ENCODE assay signal across 10 cellular contexts in genomic region chr9:33506626-33507370, GRCh38. TPM values are rescaled to one million over a fixed set of nuclear protein-coding genes. Genes with fewer than 3 reads are reported as not detected.
A peak's percentile ranks its signal among the peaks of the same experiment; 100 is the strongest.
DNase-seq lines count a peak whose midpoint lies in the region; ATAC-seq and TF ChIP-seq lines count a peak whose summit lies in the region.
"Had no signal": no experiment of that assay in that cellular context is flagged by ENCODE, and none has a peak within 500 bp of the region (broad histone marks: within the 10 kb centered on the region; RNA-seq: fewer than 3 reads in every experiment).

No MANE protein-coding gene starts in this region.

- H3K27me3 Mint-ChIP-seq in nephron (ENCODE audit: low read depth): no peaks in the 10 kb centered on the region

- H3K4me1 Mint-ChIP-seq in nephron: peaks cover 10% of the 10 kb centered on the region

- no peaks in the 10 kb centered on the region for H3K9me3 ChIP-seq in mammary epithelial cell (replicated peaks; ENCODE audit: insufficient read depth, low read length)
- no peaks in the 10 kb centered on the region for H3K9me3 ChIP-seq in mucosa of descending colon
- H3K9me3 ChIP-seq: prostate gland had no signal

- DNase-seq in BJ (ENCODE audit: low read depth) (peak; percentile 89), M059J (ENCODE audit: low read depth) (peak; percentile 99), mammary epithelial cell (peak; percentile 99), Ammon's horn (ENCODE audit: low spot score) (no peak), mucosa of descending colon (no peak)
- DNase-seq: activated CD4-positive, CD25-positive, alpha-beta regulatory T cell had no signal

- H3K4me3 ChIP-seq in BJ (ENCODE audit: low read depth, low read length) (no peak overlapping the region), mammary epithelial cell (replicated peaks in 1 of 3; ENCODE audit: insufficient read depth in 1 of 3, low read depth in 2 of 3, low read length in 3 of 3) (peak overlapping the region in 1 of 3 experiments; percentile 6), mucosa of descending colon (no peak overlapping the region)
- H3K4me3 ChIP-seq: prostate gland had no signal

- H3K36me3 Mint-ChIP-seq in nephron (ENCODE audit: low read depth): no peaks in the 10 kb centered on the region

- H3K9me3 Mint-ChIP-seq in nephron: no peaks in the 10 kb centered on the region

- TF ChIP-seq CTCF in BJ (IDR thresholded peaks at IDR 0.05; ENCODE audit: insufficient read depth, low read depth, low read length) (no peak), mammary epithelial cell (conservative IDR thresholded peaks at IDR 0.05 in 1 of 2, IDR thresholded peaks at IDR 0.05 in 1 of 2; ENCODE audit: extremely low read depth in 1 of 2, insufficient read depth in 1 of 2, low read depth in 1 of 2, low read length in 2 of 2) (no peak), nephron (IDR thresholded peaks at IDR 0.05; ENCODE audit: unreplicated experiment in 3 of 3) (no peak), mucosa of descending colon (IDR thresholded peaks at IDR 0.05) (no peak)

- POLR2A ChIA-PET in BJ (lab: Charles Lee): no interaction called here

- BruUV-seq in mammary epithelial cell (replicated peaks; lab: Mats Ljungman, UMichigan): TSS peak; percentile 72

- H3K79me2 ChIP-seq in mammary epithelial cell (ENCODE audit: insufficient read depth, low read length): no peaks in the 10 kb centered on the region

- in situ Hi-C loops in mammary epithelial cell (cut with MboI; ENCODE audit: low sequenced_read_pairs in 2 of 2): no loop called here

- peak overlapping the region; percentile 76 for H3K9ac ChIP-seq in mammary epithelial cell (ENCODE audit: insufficient read depth, low read length)

- CTCF ChIA-PET in BJ (lab: Yijun Ruan, JAX) (no interaction called here), mammary epithelial cell (lab: Charles Lee; ENCODE audit: low non-redundant PET) (interaction anchor here (0.6 kb wide), 1 partner anchor 32 kb away, joined by 3 read pairs; no protein-coding TSS in a partner anchor)

- no peaks in the 10 kb centered on the region for H3K36me3 ChIP-seq in BJ (ENCODE audit: control insufficient read depth, insufficient read depth, low read length)
- H3K36me3 ChIP-seq in mammary epithelial cell (ENCODE audit: insufficient read depth, low read length): no peaks in the 10 kb centered on the region
- no peaks in the 10 kb centered on the region for H3K36me3 ChIP-seq in mucosa of descending colon (ENCODE audit: low read depth)
- H3K36me3 ChIP-seq: prostate gland had no signal

- H3K27ac ChIP-seq in mammary epithelial cell (ENCODE audit: insufficient read depth, low read depth, low read length): peak overlapping the region; percentile 99
- H3K27ac ChIP-seq: prostate gland had no signal

- H3K27ac Mint-ChIP-seq in nephron: peak overlapping the region in 2 of 3 experiments; percentile 38 to 63

- intact Hi-C loops in mammary epithelial cell (cut with micrococcal nuclease): no loop called here
- intact Hi-C loops in mucosa of descending colon (cut with DNase I, micrococcal nuclease): no loop called here

- peak overlapping the region; percentile 69 for H3K4me2 ChIP-seq in mammary epithelial cell (ENCODE audit: insufficient read depth, low read depth, low read length)

- H3K4me1 ChIP-seq in mammary epithelial cell (ENCODE audit: insufficient read depth, low read length) (peaks cover 11% of the 10 kb centered on the region), mucosa of descending colon (ENCODE audit: low read depth) (no peaks in the 10 kb centered on the region)
- H3K4me1 ChIP-seq: prostate gland had no signal

- H3K4me3 Mint-ChIP-seq in nephron: no peak overlapping the region

- H3K27me3 ChIP-seq in BJ (ENCODE audit: control insufficient read depth, insufficient read depth, low read length) (no peaks in the 10 kb centered on the region), mammary epithelial cell (ENCODE audit: insufficient read depth, low read length) (no peaks in the 10 kb centered on the region)

- ATAC-seq in HG02642 (IDR thresholded peaks at IDR 0.05; ENCODE audit: poor library complexity, unreplicated experiment) (no peak), GM21529 (IDR thresholded peaks at IDR 0.05; ENCODE audit: unreplicated experiment) (no peak), mucosa of descending colon (no peak)

- peak overlapping the region; percentile 56 for H2AFZ ChIP-seq in mammary epithelial cell (ENCODE audit: low read depth, low read length)

- no peaks in the 10 kb centered on the region for H4K20me1 ChIP-seq in mammary epithelial cell (ENCODE audit: insufficient read depth, low read length)

- 36% methylated on average over 7 of the region's 7 CpGs for WGBS in mammary epithelial cell (ENCODE audit: low coverage, missing lambda C conversion rate)

- dilution Hi-C loops in mammary epithelial cell (cut with HindIII; ENCODE audit: low sequenced_read_pairs): no loop called here

RNA-seq across cellular contexts. Expression of gene ANKRD18B, which starts 17.3 kb away (rescaled TPM):
- polyA plus RNA-seq in BJ (2011; rRNA removed) (0.74 and 1.2 TPM in 2 replicates), mammary epithelial cell (0.67 TPM)
- 0.14 and 0.77 TPM in 2 replicates for polyA minus RNA-seq in BJ (2011; rRNA and poly(A)+ RNA removed)
- 0.42 TPM in 1 of 2 replicates, not detected in the other for total RNA-seq in M059J (2014; rRNA removed; shearing (Covaris generic))
- total RNA-seq in mammary epithelial cell (1 to 10 TPM; 3.0 to 7.2 TPM), mucosa of descending colon (1 to 10 TPM in 1 of 3 donors, under 1 TPM in 1, not detected in 1; 0.49 to 1.7 TPM)
- polyA minus RNA-seq in mammary epithelial cell: not detected

RNA-seq across cellular contexts. Expression of gene NOL6, which starts 33.1 kb away (rescaled TPM):
- polyA plus RNA-seq in BJ (2011; rRNA removed) (23.6 and 39.4 TPM in 2 replicates), mammary epithelial cell (51.8 TPM)
- polyA minus RNA-seq in BJ (2011; rRNA and poly(A)+ RNA removed): 32.5 and 44.9 TPM in 2 replicates
- 30.2 and 39.3 TPM in 2 replicates for total RNA-seq in M059J (2014; rRNA removed; shearing (Covaris generic))
- total RNA-seq in mammary epithelial cell (10 to 100 TPM; 34.2 to 59.0 TPM), mucosa of descending colon (10 to 100 TPM; 18.8 to 20.2 (median 18.8) TPM)
- polyA minus RNA-seq in mammary epithelial cell: 107 TPM

RNA-seq across cellular contexts. Expression of gene AQP3, which starts 59.4 kb away (rescaled TPM):
- polyA plus RNA-seq in BJ (2011; rRNA removed): 0.40 and 0.47 TPM in 2 replicates
- 0.43 TPM in 1 of 2 replicates, not detected in the other for polyA minus RNA-seq in BJ (2011; rRNA and poly(A)+ RNA removed)
- total RNA-seq in M059J (2014; rRNA removed; shearing (Covaris generic)): 0.57 and 1.1 TPM in 2 replicates
- total RNA-seq in mammary epithelial cell: 10 to 100 TPM; 11.0 to 20.0 TPM
- 38.7 TPM for polyA plus RNA-seq in mammary epithelial cell
- polyA minus RNA-seq in mammary epithelial cell: 50.9 TPM
- total RNA-seq in mucosa of descending colon: 1 to 10 TPM; 2.6 to 8.3 (median 3.9) TPM

Comparison
In these comparisons a context has a peak if more than half of its experiments do, and no peak if none do; other contexts are left out.
1. DNase-seq: peak in BJ (single experiment), M059J (single experiment) and mammary epithelial cell (single experiment); none in Ammon's horn (single experiment) and mucosa of descending colon (0 of 3).